9 cellular contexts compared by ENCODE assay signal in the genomic region with DNA sequence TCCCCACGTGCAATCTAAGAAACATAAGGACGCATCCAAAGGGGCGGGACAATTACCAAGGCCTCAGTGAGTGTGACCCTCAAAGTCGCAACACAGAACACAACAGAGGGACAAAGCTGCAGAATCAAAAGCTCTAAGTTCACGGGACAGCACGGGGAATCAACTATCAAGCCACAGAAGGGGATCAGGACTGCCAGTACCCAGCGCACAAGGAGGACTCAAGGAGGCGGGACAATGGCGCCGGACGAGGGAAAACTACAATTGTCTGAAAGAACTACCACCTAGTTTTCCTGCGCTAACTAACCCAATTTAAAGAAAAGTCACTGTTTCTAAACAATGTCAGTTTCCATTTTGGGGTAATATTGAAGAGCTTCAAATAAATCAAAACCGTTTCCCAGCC. TPM values are rescaled to one million over a fixed set of nuclear protein-coding genes. Genes with fewer than 3 reads are reported as not detected.
DNase-seq lines count a peak whose midpoint lies in the region; ATAC-seq and TF ChIP-seq lines count a peak whose summit lies in the region.
"Had no signal": no experiment of that assay in that cellular context is flagged by ENCODE, and none has a peak within 500 bp of the region (broad histone marks: within the 10 kb centered on the region; RNA-seq: fewer than 3 reads in every experiment).

No MANE protein-coding gene starts in this region.

- H3K27ac ChIP-seq in adrenal gland (peak overlapping the region in 4 of 5 donors; percentile 71 to 83 (median 80)), left lung (peak overlapping the region; percentile 71 to 77), thymus (ENCODE audit: low read depth) (no peak overlapping the region)

- peaks cover 3 to 6% of the 10 kb centered on the region in 2 donors for H3K4me1 ChIP-seq in adrenal gland (replicated peaks in 1 of 2)
- peaks cover 0 to 21% of the 10 kb centered on the region in 2 donors for H3K4me1 ChIP-seq in left lung
- H3K4me1 ChIP-seq in thymus (ENCODE audit: control insufficient read depth, insufficient read depth, low read length) = peaks cover 13% of the 10 kb centered on the region

- no peak for ATAC-seq in left lung

- TF ChIP-seq POLR2A in adrenal gland (IDR thresholded peaks at IDR 0.05) = no peak

- TF ChIP-seq CTCF in adrenal gland (IDR thresholded peaks at IDR 0.05) = no peak
- TF ChIP-seq CTCF in left lung (IDR thresholded peaks at IDR 0.05) = no peak
- no peak for TF ChIP-seq CTCF in GM10248 (IDR thresholded peaks at IDR 0.05; ENCODE audit: control extremely low read depth, extremely low read depth, low read depth, missing control alignments)
- TF ChIP-seq CTCF in GM10266 (IDR thresholded peaks at IDR 0.05; ENCODE audit: control insufficient read depth, insufficient read depth, low read depth, missing control alignments) = no peak

- no peaks in the 10 kb centered on the region for H3K27me3 ChIP-seq in adrenal gland
- H3K27me3 ChIP-seq in left lung = no peaks in the 10 kb centered on the region
- peaks cover 9% of the 10 kb centered on the region for H3K27me3 ChIP-seq in thymus (ENCODE audit: control insufficient read depth, insufficient read depth)

- peak overlapping the region; percentile 83 for H3K4me3 Mint-ChIP-seq in activated CD4-positive, alpha-beta T cell treated with anti-CD3 and anti-CD28 coated beads, Interleukin-2, amount 10 ng/mL, durations not matched to agents 24 days and 14 days

- H3K9me3 ChIP-seq in adrenal gland (replicated peaks in 1 of 3) (no peaks in the 10 kb centered on the region), left lung (no peaks in the 10 kb centered on the region), thymus (ENCODE audit: control insufficient read depth) (no peaks in the 10 kb centered on the region)

- H3K4me3 ChIP-seq in adrenal gland = peak overlapping the region in 1 of 4 donors; percentile 79
- H3K4me3 ChIP-seq in left lung = peak overlapping the region; percentile 50 to 52
- H3K4me3 ChIP-seq in thymus (ENCODE audit: low read length) = peak overlapping the region; percentile 66

- H3K36me3 ChIP-seq in adrenal gland (replicated peaks in 1 of 2) (no peaks in the 10 kb centered on the region), left lung (no peaks in the 10 kb centered on the region), thymus (ENCODE audit: control insufficient read depth, insufficient read depth) (no peaks in the 10 kb centered on the region)

- peaks cover 12% of the 10 kb centered on the region for H3K4me1 Mint-ChIP-seq in activated CD4-positive, alpha-beta T cell treated with anti-CD3 and anti-CD28 coated beads, Interleukin-2, amount 10 ng/mL, durations not matched to agents 24 days and 14 days

- POLR2A ChIA-PET in GM10248 (lab: Yijun Ruan, JAX) = no interaction called here

- H3K27ac Mint-ChIP-seq in activated CD4-positive, alpha-beta T cell treated with anti-CD3 and anti-CD28 coated beads, Interleukin-2, amount 10 ng/mL, durations not matched to agents 24 days and 14 days = peak overlapping the region; percentile 88

- CTCF ChIA-PET in GM10248 (lab: Yijun Ruan, JAX) = interaction anchor here (1.6 to 2.7 kb wide), 2 partner anchors 11 to 54 kb away, joined by 4 to 15 read pairs; no protein-coding TSS in a partner anchor

- H3K9me3 Mint-ChIP-seq in activated CD4-positive, alpha-beta T cell treated with anti-CD3 and anti-CD28 coated beads, Interleukin-2, amount 10 ng/mL, durations not matched to agents 24 days and 14 days = no peaks in the 10 kb centered on the region

- intact Hi-C loops in activated CD4-positive, alpha-beta T cell treated with anti-CD3 and anti-CD28 coated beads, Interleukin-2, amount 10 ng/mL, durations not matched to agents 24 days and 14 days (cut with micrococcal nuclease) = loop anchor here (5.0 kb wide), 1 partner anchor 436 kb away; a partner anchor contains a TSS
- intact Hi-C loops in adrenal gland (cut with DNase I) = no loop called here
- intact Hi-C loops in left lung (cut with DNase I) = no loop called here

- peaks cover 2% of the 10 kb centered on the region for H3K27me3 Mint-ChIP-seq in activated CD4-positive, alpha-beta T cell treated with anti-CD3 and anti-CD28 coated beads, Interleukin-2, amount 10 ng/mL, durations not matched to agents 24 days and 14 days

- WGBS in adrenal gland, 4 donors = 85 to 89% (median 87%) methylated on average over 13 of the region's 13 CpGs
- WGBS in thymus = 92% methylated on average over 13 of the region's 13 CpGs

- peaks cover 3% of the 10 kb centered on the region for H3K36me3 Mint-ChIP-seq in activated CD4-positive, alpha-beta T cell treated with anti-CD3 and anti-CD28 coated beads, Interleukin-2, amount 10 ng/mL, durations not matched to agents 24 days and 14 days (ENCODE audit: low read depth)

- DNase-seq in activated CD4-positive, alpha-beta T cell treated with anti-CD3 and anti-CD28 coated beads, Interleukin-2, amount 10 ng/mL, durations not matched to agents 24 days and 14 days = no peak
- no peak for DNase-seq in activated CD4-positive, alpha-beta T cell treated with anti-CD3 and anti-CD28 coated beads, Interleukin-2, amount 50 U/mL, for 4 hours
- DNase-seq in adrenal gland = peak in 1 of 7 donors; percentile 33
- no peak for DNase-seq in left lung
- DNase-seq in NCI-H2081 treated with DMSO at 0.1 percent for 48 hours (lab: John Stamatoyannopoulos, UW) = no peak
- DNase-seq in GM10248 (ENCODE audit: extremely low spot score) = no peak
- DNase-seq in GM10266 (ENCODE audit: extremely low spot score) = no peak
- DNase-seq: AML-193 had no signal

RNA-seq across cellular contexts. Expression of a gene that starts 1.3 kb away (rescaled TPM):
- total RNA-seq in activated CD4-positive, alpha-beta T cell treated with anti-CD3 and anti-CD28 coated beads, Interleukin-2, amount 10 ng/mL, durations not matched to agents 24 days and 14 days = 3.5 and 4.0 TPM in 2 replicates
- total RNA-seq in adrenal gland = 1 to 10 TPM in 5 of 8 donors, under 1 TPM in 3; 0.56 to 6.2 (median 1.4) TPM
- 1 to 10 TPM in 2 of 3 donors, under 1 TPM in 1; 0.44 to 2.2 (median 2.2) TPM for polyA plus RNA-seq in adrenal gland
- 1 to 10 TPM; 1.8 to 1.9 TPM for total RNA-seq in left lung
- 2.0 TPM for polyA plus RNA-seq in thymus

RNA-seq across cellular contexts. Expression of a gene that starts 29.3 kb away (rescaled TPM):
- total RNA-seq in activated CD4-positive, alpha-beta T cell treated with anti-CD3 and anti-CD28 coated beads, Interleukin-2, amount 10 ng/mL, durations not matched to agents 24 days and 14 days = 150 and 156 TPM in 2 replicates
- total RNA-seq in adrenal gland (10 to 100 TPM; 29.2 to 53.2 (median 38.1) TPM), left lung (10 to 100 TPM; 39.1 to 42.8 TPM)
- polyA plus RNA-seq in adrenal gland (10 to 100 TPM; 19.0 to 81.0 (median 24.6) TPM), thymus (53.1 TPM)

RNA-seq across cellular contexts. Expression of a gene that starts 38.3 kb away (rescaled TPM):
- 26.6 and 27.8 TPM in 2 replicates for total RNA-seq in activated CD4-positive, alpha-beta T cell treated with anti-CD3 and anti-CD28 coated beads, Interleukin-2, amount 10 ng/mL, durations not matched to agents 24 days and 14 days
- total RNA-seq in adrenal gland (100 to 1,000 TPM in 1 of 8 donors, 10 to 100 TPM in 7; 29.0 to 119 (median 59.7) TPM), left lung (10 to 100 TPM; 36.8 to 41.1 TPM)
- polyA plus RNA-seq in adrenal gland (10 to 100 TPM; 14.9 to 45.0 (median 43.5) TPM), thymus (23.2 TPM)

RNA-seq across cellular contexts. Expression of a gene that starts 38.5 kb away (rescaled TPM):
- 134 and 142 TPM in 2 replicates for total RNA-seq in activated CD4-positive, alpha-beta T cell treated with anti-CD3 and anti-CD28 coated beads, Interleukin-2, amount 10 ng/mL, durations not matched to agents 24 days and 14 days
- total RNA-seq in adrenal gland (10 to 100 TPM in 7 of 8 donors, 1 to 10 TPM in 1; 8.1 to 26.5 (median 11.4) TPM), left lung (10 to 100 TPM; 20.3 to 28.1 TPM)
- polyA plus RNA-seq in adrenal gland (10 to 100 TPM in 2 of 3 donors, 1 to 10 TPM in 1; 5.5 to 21.1 (median 19.7) TPM), thymus (46.7 TPM)
